Comparison of ENCODE assay signal across 2 cellular contexts in genomic region chr17:4417129-4417667, GRCh38.
TF ChIP-seq lines count a peak whose summit lies in the region.

No MANE protein-coding gene starts in this region.

TF ChIP-seq in HepG2, 621 proteins besides CTCF, POLR2A, EP300 and RAD21:
- TF ChIP-seq, protein P1, sequence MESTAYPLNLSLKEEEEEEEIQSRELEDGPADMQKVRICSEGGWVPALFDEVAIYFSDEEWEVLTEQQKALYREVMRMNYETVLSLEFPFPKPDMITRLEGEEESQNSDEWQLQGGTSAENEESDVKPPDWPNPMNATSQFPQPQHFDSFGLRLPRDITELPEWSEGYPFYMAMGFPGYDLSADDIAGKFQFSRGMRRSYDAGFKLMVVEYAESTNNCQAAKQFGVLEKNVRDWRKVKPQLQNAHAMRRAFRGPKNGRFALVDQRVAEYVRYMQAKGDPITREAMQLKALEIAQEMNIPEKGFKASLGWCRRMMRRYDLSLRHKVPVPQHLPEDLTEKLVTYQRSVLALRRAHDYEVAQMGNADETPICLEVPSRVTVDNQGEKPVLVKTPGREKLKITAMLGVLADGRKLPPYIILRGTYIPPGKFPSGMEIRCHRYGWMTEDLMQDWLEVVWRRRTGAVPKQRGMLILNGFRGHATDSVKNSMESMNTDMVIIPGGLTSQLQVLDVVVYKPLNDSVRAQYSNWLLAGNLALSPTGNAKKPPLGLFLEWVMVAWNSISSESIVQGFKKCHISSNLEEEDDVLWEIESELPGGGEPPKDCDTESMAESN (CRISPR knock-in tag; conservative IDR thresholded peaks at IDR 0.05), result no peak
- TF ChIP-seq ZFP36 (IDR thresholded peaks at IDR 0.05; ENCODE audit: borderline replicate concordance, low read depth, low read length, partially characterized antibody) (peak; percentile 14), ZNF639 (CRISPR knock-in tag; conservative IDR thresholded peaks at IDR 0.05) (no peak), ZNF121 (CRISPR knock-in tag; IDR thresholded peaks at IDR 0.05) (no peak), PBX2 (CRISPR knock-in tag; IDR thresholded peaks at IDR 0.05) (no peak), NCOA5 (CRISPR knock-in tag; IDR thresholded peaks at IDR 0.05) (no peak)

TF ChIP-seq in K562, 482 proteins besides CTCF, POLR2A, EP300 and RAD21:
- no peak for TF ChIP-seq BMI1 (IDR thresholded peaks at IDR 0.05; ENCODE audit: low read length)
- TF ChIP-seq PRMT5 (CRISPR knock-in tag; IDR thresholded peaks at IDR 0.05), result no peak
- TF ChIP-seq MECOM (CRISPR knock-in tag; IDR thresholded peaks at IDR 0.05), result no peak
- no peak for TF ChIP-seq VEZF1 (CRISPR knock-in tag; IDR thresholded peaks at IDR 0.05)
- peak; percentile 87 for TF ChIP-seq SPI1 (IDR thresholded peaks at IDR 0.05; ENCODE audit: borderline replicate concordance, low read depth, low read length)
- TF ChIP-seq ZFP36 (IDR thresholded peaks at IDR 0.05; ENCODE audit: low read depth, low read length, partially characterized antibody), result peak; percentile 83
- TF ChIP-seq CREB1 (IDR thresholded peaks at IDR 0.05), result no peak
- TF ChIP-seq CREB1 (CRISPR knock-in tag; IDR thresholded peaks at IDR 0.05), result no peak
- TF ChIP-seq MLLT1 (IDR thresholded peaks at IDR 0.05), result no peak
TF ChIP-seq in K562: peak in this region for 2.
